14 cellular contexts compared by ENCODE assay signal in the genomic region with DNA sequence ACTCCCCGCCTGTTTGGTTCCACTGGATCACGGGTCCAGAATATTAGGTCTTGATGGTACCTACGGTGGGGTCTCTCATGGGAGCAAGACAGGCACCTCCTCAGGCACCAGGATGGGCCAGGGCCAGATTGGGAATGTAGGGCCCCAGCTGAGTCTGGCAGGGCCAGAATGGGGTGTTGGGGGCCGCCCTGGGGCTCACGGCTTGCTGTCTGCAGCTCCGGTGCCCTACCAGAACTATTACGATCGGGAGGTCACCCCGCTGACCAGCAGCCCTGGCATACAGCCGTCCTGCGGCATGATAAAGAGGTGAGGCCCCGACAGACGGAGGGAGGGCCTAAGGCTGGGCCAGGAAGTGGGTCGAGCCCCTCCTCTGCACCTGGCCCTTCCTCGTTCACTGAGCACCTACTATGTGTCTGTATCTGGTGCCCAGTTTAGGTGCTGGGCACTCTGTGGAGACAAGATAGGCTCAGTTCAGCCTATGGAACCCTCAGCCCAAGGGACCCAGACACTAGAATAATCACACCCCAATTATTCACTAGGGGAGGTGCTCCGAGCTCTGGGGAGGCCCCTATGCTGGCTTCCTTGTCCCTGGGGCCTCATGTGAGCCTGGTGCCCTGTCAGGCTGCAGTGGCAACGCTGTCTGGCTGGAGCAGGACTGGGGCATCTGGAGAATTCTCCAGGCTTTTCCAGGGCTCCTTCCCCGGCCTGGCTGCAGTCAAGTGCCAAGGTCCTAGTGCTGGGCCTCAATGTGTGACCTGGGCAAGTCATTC. TPM values are rescaled to one million over a fixed set of nuclear protein-coding genes. Genes with fewer than 3 reads are reported as not detected.
DNase-seq lines count a peak whose midpoint lies in the region; ATAC-seq and TF ChIP-seq lines count a peak whose summit lies in the region.
"Had no signal": no experiment of that assay in that cellular context is flagged by ENCODE, and none has a peak within 500 bp of the region (broad histone marks: within the 10 kb centered on the region; RNA-seq: fewer than 3 reads in every experiment).

No MANE protein-coding gene starts in this region.

- intact Hi-C loops in activated CD8-positive, alpha-beta T cell treated with anti-CD3 and anti-CD28 coated beads for 36 hours (cut with micrococcal nuclease), result no loop called here
- intact Hi-C loops in right lobe of liver (cut with DNase I), result no loop called here

- no peak overlapping the region for H3K4me3 Mint-ChIP-seq in activated CD8-positive, alpha-beta T cell treated with anti-CD3 and anti-CD28 coated beads for 36 hours
- no peak overlapping the region for H3K4me3 Mint-ChIP-seq in activated CD8-positive, alpha-beta T cell treated with anti-CD3 and anti-CD28 coated beads, Interleukin-2, amount 10 ng/mL, durations not matched to agents 7 days and 5 days
- H3K4me3 Mint-ChIP-seq in activated CD4-positive, alpha-beta memory T cell treated with anti-CD3 and anti-CD28 coated beads, Interleukin-2, amount 10 ng/mL, durations not matched to agents 7 days and 5 days, result no peak overlapping the region
- no peak overlapping the region for H3K4me3 Mint-ChIP-seq in stimulated activated effector memory CD8-positive, alpha-beta T cell treated with anti-CD3 and anti-CD28 coated beads, Interleukin-12 subunit alpha, Interleukin-12 subunit beta, amount 100 ng/mL, for 72 hours
- H3K4me3 Mint-ChIP-seq: activated T-helper 17 cell treated with anti-CD3 and anti-CD28 coated beads, Interleukin-2, amount 50 U/mL, for 72 hours; immature natural killer cell had no signal

- ATAC-seq in activated CD8-positive, alpha-beta T cell treated with anti-CD3 and anti-CD28 coated beads for 36 hours, result no peak
- no peak for ATAC-seq in activated CD8-positive, alpha-beta T cell treated with anti-CD3 and anti-CD28 coated beads, Interleukin-2, amount 10 ng/mL, durations not matched to agents 7 days and 5 days
- no peak for ATAC-seq in right lobe of liver
- no peak for ATAC-seq in stimulated activated effector memory CD8-positive, alpha-beta T cell treated with anti-CD3 and anti-CD28 coated beads, Interleukin-12 subunit alpha, Interleukin-12 subunit beta, amount 100 ng/mL, for 72 hours
- no peak for ATAC-seq in GM19463 (IDR thresholded peaks at IDR 0.05; ENCODE audit: unreplicated experiment)
- ATAC-seq in esophagus mucosa, result no peak
- ATAC-seq: activated T-helper 17 cell treated with anti-CD3 and anti-CD28 coated beads, Interleukin-2, amount 50 U/mL, for 72 hours had no signal

- H3K4me1 ChIP-seq in right lobe of liver (no peaks in the 10 kb centered on the region), SJCRH30 (peaks cover 20% of the 10 kb centered on the region)

- H3K9me3 ChIP-seq in right lobe of liver (no peaks in the 10 kb centered on the region), SJCRH30 (replicated peaks) (no peaks in the 10 kb centered on the region)

- DNase-seq in activated CD8-positive, alpha-beta T cell treated with anti-CD3 and anti-CD28 coated beads for 36 hours, result peak; percentile 1
- no peak for DNase-seq in activated CD8-positive, alpha-beta T cell treated with anti-CD3 and anti-CD28 coated beads, Interleukin-2, amount 10 ng/mL, durations not matched to agents 7 days and 5 days
- DNase-seq in activated CD4-positive, alpha-beta memory T cell treated with anti-CD3 and anti-CD28 coated beads, Interleukin-2, amount 10 ng/mL, durations not matched to agents 7 days and 5 days, result peak; percentile 15
- DNase-seq in right lobe of liver, result peak in 2 of 3 donors; percentile 9 to 42
- peak in 1 of 2 donors; percentile 1 for DNase-seq in stimulated activated effector memory CD8-positive, alpha-beta T cell treated with anti-CD3 and anti-CD28 coated beads, Interleukin-12 subunit alpha, Interleukin-12 subunit beta, amount 100 ng/mL, for 72 hours (ENCODE audit: low spot score in 2 of 2)
- no peak for DNase-seq in SJCRH30
- DNase-seq: activated CD4-positive, CD25-positive, alpha-beta regulatory T cell; immature natural killer cell; NCI-H1436 treated with DMSO at 0.1 percent for 48 hours; NCI-H446 had no signal

- H3K4me1 Mint-ChIP-seq in activated CD8-positive, alpha-beta T cell treated with anti-CD3 and anti-CD28 coated beads for 36 hours (ENCODE audit: low read depth), result peaks cover 14% of the 10 kb centered on the region
- H3K4me1 Mint-ChIP-seq in activated CD8-positive, alpha-beta T cell treated with anti-CD3 and anti-CD28 coated beads, Interleukin-2, amount 10 ng/mL, durations not matched to agents 7 days and 5 days (ENCODE audit: low read depth), result peaks cover 30% of the 10 kb centered on the region
- H3K4me1 Mint-ChIP-seq in activated CD4-positive, alpha-beta memory T cell treated with anti-CD3 and anti-CD28 coated beads, Interleukin-2, amount 10 ng/mL, durations not matched to agents 7 days and 5 days, result peaks cover 2% of the 10 kb centered on the region
- peaks cover 28% of the 10 kb centered on the region for H3K4me1 Mint-ChIP-seq in stimulated activated effector memory CD8-positive, alpha-beta T cell treated with anti-CD3 and anti-CD28 coated beads, Interleukin-12 subunit alpha, Interleukin-12 subunit beta, amount 100 ng/mL, for 72 hours
- H3K4me1 Mint-ChIP-seq: activated T-helper 17 cell treated with anti-CD3 and anti-CD28 coated beads, Interleukin-2, amount 50 U/mL, for 72 hours had no signal

- WGBS in right lobe of liver (ENCODE audit: insufficient coverage, low coverage, low lambda C conversion rate, missing lambda C conversion rate), result 67% methylated on average over 1 of the region's 18 CpGs

- no peaks in the 10 kb centered on the region for H3K27me3 Mint-ChIP-seq in activated CD8-positive, alpha-beta T cell treated with anti-CD3 and anti-CD28 coated beads for 36 hours
- no peaks in the 10 kb centered on the region for H3K27me3 Mint-ChIP-seq in activated CD8-positive, alpha-beta T cell treated with anti-CD3 and anti-CD28 coated beads, Interleukin-2, amount 10 ng/mL, durations not matched to agents 7 days and 5 days (ENCODE audit: low read depth)
- no peaks in the 10 kb centered on the region for H3K27me3 Mint-ChIP-seq in activated CD4-positive, alpha-beta memory T cell treated with anti-CD3 and anti-CD28 coated beads, Interleukin-2, amount 10 ng/mL, durations not matched to agents 7 days and 5 days
- H3K27me3 Mint-ChIP-seq: activated T-helper 17 cell treated with anti-CD3 and anti-CD28 coated beads, Interleukin-2, amount 50 U/mL, for 72 hours; brain had no signal

- POLR2A ChIA-PET in activated CD8-positive, alpha-beta T cell treated with anti-CD3 and anti-CD28 coated beads for 36 hours (lab: Charles Lee), result interaction anchor here (1.4 to 3.5 kb wide), 2 partner anchors 11 to 33 kb away, joined by 4 to 13 read pairs; no protein-coding TSS in a partner anchor
- POLR2A ChIA-PET in activated CD8-positive, alpha-beta T cell treated with anti-CD3 and anti-CD28 coated beads, Interleukin-2, amount 10 ng/mL, durations not matched to agents 7 days and 5 days (lab: Charles Lee), result interaction anchor here (2.2 kb wide), 1 partner anchor 38 kb away, joined by 8 read pairs; a partner anchor contains a TSS
- POLR2A ChIA-PET in activated CD4-positive, alpha-beta memory T cell treated with anti-CD3 and anti-CD28 coated beads, Interleukin-2, amount 10 ng/mL, durations not matched to agents 7 days and 5 days (lab: Charles Lee), result interaction anchor here (0.8 to 4.1 kb wide), 3 partner anchors 10 to 38 kb away, joined by 3 to 18 read pairs (median 5); a partner anchor contains a TSS

- H3K27me3 ChIP-seq in right lobe of liver (no peaks in the 10 kb centered on the region), SJCRH30 (no peaks in the 10 kb centered on the region)

- H3K36me3 Mint-ChIP-seq in activated CD8-positive, alpha-beta T cell treated with anti-CD3 and anti-CD28 coated beads for 36 hours (ENCODE audit: low read depth), result peaks cover 45% of the 10 kb centered on the region
- peaks cover 82% of the 10 kb centered on the region for H3K36me3 Mint-ChIP-seq in activated CD8-positive, alpha-beta T cell treated with anti-CD3 and anti-CD28 coated beads, Interleukin-2, amount 10 ng/mL, durations not matched to agents 7 days and 5 days (ENCODE audit: low read depth)
- H3K36me3 Mint-ChIP-seq in activated CD4-positive, alpha-beta memory T cell treated with anti-CD3 and anti-CD28 coated beads, Interleukin-2, amount 10 ng/mL, durations not matched to agents 7 days and 5 days (ENCODE audit: low read depth), result peaks cover 91% of the 10 kb centered on the region
- H3K36me3 Mint-ChIP-seq in stimulated activated effector memory CD8-positive, alpha-beta T cell treated with anti-CD3 and anti-CD28 coated beads, Interleukin-12 subunit alpha, Interleukin-12 subunit beta, amount 100 ng/mL, for 72 hours, result peaks cover 100% of the 10 kb centered on the region

- no peak overlapping the region for H3K27ac ChIP-seq in right lobe of liver
- no peak overlapping the region for H3K27ac ChIP-seq in SJCRH30

- peaks cover 8% of the 10 kb centered on the region for H3K9me3 Mint-ChIP-seq in activated CD8-positive, alpha-beta T cell treated with anti-CD3 and anti-CD28 coated beads for 36 hours
- no peaks in the 10 kb centered on the region for H3K9me3 Mint-ChIP-seq in activated CD8-positive, alpha-beta T cell treated with anti-CD3 and anti-CD28 coated beads, Interleukin-2, amount 10 ng/mL, durations not matched to agents 7 days and 5 days (ENCODE audit: insufficient read depth)
- H3K9me3 Mint-ChIP-seq in activated CD4-positive, alpha-beta memory T cell treated with anti-CD3 and anti-CD28 coated beads, Interleukin-2, amount 10 ng/mL, durations not matched to agents 7 days and 5 days, result peaks cover 17% of the 10 kb centered on the region
- no peaks in the 10 kb centered on the region for H3K9me3 Mint-ChIP-seq in stimulated activated effector memory CD8-positive, alpha-beta T cell treated with anti-CD3 and anti-CD28 coated beads, Interleukin-12 subunit alpha, Interleukin-12 subunit beta, amount 100 ng/mL, for 72 hours
- H3K9me3 Mint-ChIP-seq: activated T-helper 17 cell treated with anti-CD3 and anti-CD28 coated beads, Interleukin-2, amount 50 U/mL, for 72 hours had no signal

- H3K4me3 ChIP-seq in right lobe of liver (no peak overlapping the region), SJCRH30 (no peak overlapping the region)

- no peak for TF ChIP-seq POLR2A in right lobe of liver (IDR thresholded peaks at IDR 0.05)

- CTCF ChIA-PET in activated CD8-positive, alpha-beta T cell treated with anti-CD3 and anti-CD28 coated beads for 36 hours (lab: Charles Lee), result interaction anchor here (1.1 to 5.1 kb wide), 5 partner anchors 8 to 91 kb away, joined by 3 to 51 read pairs (median 12); a partner anchor contains a TSS
- CTCF ChIA-PET in activated CD8-positive, alpha-beta T cell treated with anti-CD3 and anti-CD28 coated beads, Interleukin-2, amount 10 ng/mL, durations not matched to agents 7 days and 5 days (lab: Charles Lee), result interaction anchor here (2.0 to 4.4 kb wide), 5 partner anchors 10 to 129 kb away, joined by 7 to 59 read pairs (median 9); no protein-coding TSS in a partner anchor
- CTCF ChIA-PET in activated CD4-positive, alpha-beta memory T cell treated with anti-CD3 and anti-CD28 coated beads, Interleukin-2, amount 10 ng/mL, durations not matched to agents 7 days and 5 days (lab: Charles Lee), result interaction anchor here (1.3 kb wide), 1 partner anchor 61 kb away, joined by 3 read pairs; no protein-coding TSS in a partner anchor

- H3K36me3 ChIP-seq in right lobe of liver, result no peaks in the 10 kb centered on the region
- H3K36me3 ChIP-seq in SJCRH30, result peaks cover 8% of the 10 kb centered on the region

- peak overlapping the region; percentile 46 for H3K27ac Mint-ChIP-seq in activated CD8-positive, alpha-beta T cell treated with anti-CD3 and anti-CD28 coated beads for 36 hours
- no peak overlapping the region for H3K27ac Mint-ChIP-seq in activated CD8-positive, alpha-beta T cell treated with anti-CD3 and anti-CD28 coated beads, Interleukin-2, amount 10 ng/mL, durations not matched to agents 7 days and 5 days
- H3K27ac Mint-ChIP-seq in activated CD4-positive, alpha-beta memory T cell treated with anti-CD3 and anti-CD28 coated beads, Interleukin-2, amount 10 ng/mL, durations not matched to agents 7 days and 5 days, result no peak overlapping the region
- peak overlapping the region; percentile 94 for H3K27ac Mint-ChIP-seq in stimulated activated effector memory CD8-positive, alpha-beta T cell treated with anti-CD3 and anti-CD28 coated beads, Interleukin-12 subunit alpha, Interleukin-12 subunit beta, amount 100 ng/mL, for 72 hours

- no peak for TF ChIP-seq CTCF in activated CD8-positive, alpha-beta T cell treated with anti-CD3 and anti-CD28 coated beads for 36 hours (IDR thresholded peaks at IDR 0.05)
- TF ChIP-seq CTCF in right lobe of liver (IDR thresholded peaks at IDR 0.05), result no peak

RNA-seq across cellular contexts. Expression of a gene that starts 37.9 kb away (rescaled TPM):
- 100 to 1,000 TPM; 113 to 121 TPM for total RNA-seq in activated CD8-positive, alpha-beta T cell treated with anti-CD3 and anti-CD28 coated beads for 36 hours
- 100 to 1,000 TPM; 208 to 212 TPM for total RNA-seq in activated CD8-positive, alpha-beta T cell treated with anti-CD3 and anti-CD28 coated beads, Interleukin-2, amount 10 ng/mL, durations not matched to agents 7 days and 5 days
- 100 to 1,000 TPM; 181 to 187 TPM for total RNA-seq in activated CD4-positive, alpha-beta memory T cell treated with anti-CD3 and anti-CD28 coated beads, Interleukin-2, amount 10 ng/mL, durations not matched to agents 7 days and 5 days
- total RNA-seq in right lobe of liver, result 1 to 10 TPM; 1.2 to 4.9 (median 2.2) TPM
- 11.7 and 13.4 TPM in 2 replicates for total RNA-seq in SJCRH30 (2014; rRNA removed; shearing (Covaris generic))
- total RNA-seq in esophagus mucosa, result 1.3 TPM

RNA-seq across cellular contexts. Expression of a gene that starts 38.1 kb away (rescaled TPM):
- total RNA-seq in activated CD8-positive, alpha-beta T cell treated with anti-CD3 and anti-CD28 coated beads for 36 hours, result 10 to 100 TPM; 25.6 to 27.0 TPM
- total RNA-seq in activated CD8-positive, alpha-beta T cell treated with anti-CD3 and anti-CD28 coated beads, Interleukin-2, amount 10 ng/mL, durations not matched to agents 7 days and 5 days, result 10 to 100 TPM; 17.4 to 18.4 TPM
- total RNA-seq in activated CD4-positive, alpha-beta memory T cell treated with anti-CD3 and anti-CD28 coated beads, Interleukin-2, amount 10 ng/mL, durations not matched to agents 7 days and 5 days, result 10 to 100 TPM; 12.4 to 13.9 TPM
- 100 to 1,000 TPM in 1 of 6 experiments, 10 to 100 TPM in 5; 35.6 to 103 (median 63.2) TPM for total RNA-seq in right lobe of liver
- total RNA-seq in SJCRH30 (2014; rRNA removed; shearing (Covaris generic)), result 463 and 473 TPM in 2 replicates
- total RNA-seq in esophagus mucosa, result 60.8 TPM

Comparison
In these comparisons a context has a peak if more than half of its experiments do, and no peak if none do; other contexts are left out.
1. DNase-seq: peak in activated CD8-positive, alpha-beta T cell treated with anti-CD3 and anti-CD28 coated beads for 36 hours (single experiment), activated CD4-positive, alpha-beta memory T cell treated with anti-CD3 and anti-CD28 coated beads, Interleukin-2, amount 10 ng/mL, durations not matched to agents 7 days and 5 days (single experiment) and right lobe of liver (2 of 3); none in activated CD8-positive, alpha-beta T cell treated with anti-CD3 and anti-CD28 coated beads, Interleukin-2, amount 10 ng/mL, durations not matched to agents 7 days and 5 days (single experiment) and SJCRH30 (0 of 2).
2. H3K27ac Mint-ChIP-seq: peak in activated CD8-positive, alpha-beta T cell treated with anti-CD3 and anti-CD28 coated beads for 36 hours (single experiment) and stimulated activated effector memory CD8-positive, alpha-beta T cell treated with anti-CD3 and anti-CD28 coated beads, Interleukin-12 subunit alpha, Interleukin-12 subunit beta, amount 100 ng/mL, for 72 hours (single experiment); none in activated CD8-positive, alpha-beta T cell treated with anti-CD3 and anti-CD28 coated beads, Interleukin-2, amount 10 ng/mL, durations not matched to agents 7 days and 5 days (single experiment) and activated CD4-positive, alpha-beta memory T cell treated with anti-CD3 and anti-CD28 coated beads, Interleukin-2, amount 10 ng/mL, durations not matched to agents 7 days and 5 days (single experiment).